Comparison of ENCODE assay signal across 8 cellular contexts in the genomic region with DNA sequence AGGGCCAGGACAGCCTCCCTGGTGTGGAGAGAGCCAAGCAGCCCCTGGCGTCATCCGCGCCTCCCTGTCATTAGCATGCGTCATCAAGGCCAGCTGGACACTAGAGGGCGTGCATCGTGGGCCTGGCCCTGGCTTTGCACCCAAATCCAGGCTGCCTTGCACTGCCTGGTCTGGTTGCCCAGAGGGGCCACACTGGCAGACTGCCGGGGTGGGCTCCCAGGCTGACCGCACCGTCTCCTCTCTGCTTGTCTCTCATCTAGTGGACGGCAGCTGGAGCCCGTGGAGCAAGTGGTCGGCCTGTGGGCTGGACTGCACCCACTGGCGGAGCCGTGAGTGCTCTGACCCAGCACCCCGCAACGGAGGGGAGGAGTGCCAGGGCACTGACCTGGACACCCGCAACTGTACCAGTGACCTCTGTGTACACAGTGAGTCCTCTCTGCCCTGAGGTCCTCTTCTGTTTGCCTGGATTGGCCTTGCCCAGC. TPM values are rescaled to one million over a fixed set of nuclear protein-coding genes. Genes with fewer than 3 reads are reported as not detected.
DNase-seq lines count a peak whose midpoint lies in the region; ATAC-seq and TF ChIP-seq lines count a peak whose summit lies in the region.

No MANE protein-coding gene starts in this region.

- H3K9me3 Mint-ChIP-seq in activated T-cell treated with anti-CD3 and anti-CD28 coated beads, Interleukin-2, amount 50 U/mL, for 72 hours, result peaks cover 0 to 6% of the 10 kb centered on the region in 2 donors

- peak; percentile 71 to 89 (median 80) for ATAC-seq in right lobe of liver
- ATAC-seq in HG03196 (IDR thresholded peaks at IDR 0.05; ENCODE audit: unreplicated experiment), result no peak
- ATAC-seq in HG03097 (IDR thresholded peaks at IDR 0.05; ENCODE audit: low FRiP score, unreplicated experiment), result no peak
- ATAC-seq in activated T-cell treated with anti-CD3 and anti-CD28 coated beads, Interleukin-2, amount 50 U/mL, for 72 hours (replicated peaks in 1 of 2), result no peak

- H3K9ac ChIP-seq in BLaER1 treated with 17β-estradiol and CSF1 and Interleukin-3, amounts not matched to agents 10 nM and 100 nM, result no peak overlapping the region

- H4K20me1 ChIP-seq in BLaER1 treated with 17β-estradiol and CSF1 and Interleukin-3, amounts not matched to agents 10 nM and 100 nM, result peaks cover 0 to 25% (median 12%) of the 10 kb centered on the region in 11 experiments; a peak in 12 of 22 replicates

- TF ChIP-seq CTCF in right lobe of liver (IDR thresholded peaks at IDR 0.05), result peak; percentile 7 to 56 (median 32)

- peak overlapping the region in 3 of 11 experiments; percentile 40 to 63 (median 61); a peak in 4 of 22 replicates for H3K27ac ChIP-seq in BLaER1 treated with 17β-estradiol and CSF1 and Interleukin-3, amounts not matched to agents 10 nM and 100 nM
- H3K27ac ChIP-seq in right lobe of liver, result no peak overlapping the region

- peak overlapping the region in 6 of 11 experiments; percentile 6 to 35 (median 23); a peak in 9 of 22 replicates for H3K4me2 ChIP-seq in BLaER1 treated with 17β-estradiol and CSF1 and Interleukin-3, amounts not matched to agents 10 nM and 100 nM

- peak overlapping the region in 3 of 10 experiments; percentile 13 to 24 (median 18); a peak in 2 of 20 replicates for H3K4me3 ChIP-seq in BLaER1 treated with 17β-estradiol and CSF1 and Interleukin-3, amounts not matched to agents 10 nM and 100 nM
- H3K4me3 ChIP-seq in right lobe of liver, result no peak overlapping the region

- WGBS in right lobe of liver (ENCODE audit: insufficient coverage, low coverage, low lambda C conversion rate, missing lambda C conversion rate), result no CpG with 5 or more reads among the region's 17 CpGs

- H3K27me3 Mint-ChIP-seq in activated T-cell treated with anti-CD3 and anti-CD28 coated beads, Interleukin-2, amount 50 U/mL, for 72 hours (ENCODE audit: low read depth), result peaks cover 31% of the 10 kb centered on the region

- peak; percentile 89 for DNase-seq in HuH-7.5 (ENCODE audit: low spot score)
- DNase-seq in cerebellar cortex (ENCODE audit: low spot score), result peak; percentile 75
- peak in 2 of 3 donors; percentile 63 to 87 for DNase-seq in right lobe of liver
- no peak for DNase-seq in activated T-cell treated with anti-CD3 and anti-CD28 coated beads, Interleukin-2, amount 50 U/mL, for 72 hours
- DNase-seq in NCI-H2227 (lab: John Stamatoyannopoulos, UW; ENCODE audit: unreplicated experiment), result no peak

- peaks cover 33 to 64% (median 56%) of the 10 kb centered on the region in 11 experiments for H3K27me3 ChIP-seq in BLaER1 treated with 17β-estradiol and CSF1 and Interleukin-3, amounts not matched to agents 10 nM and 100 nM
- no peaks in the 10 kb centered on the region for H3K27me3 ChIP-seq in right lobe of liver

- peaks cover 3 to 7% of the 10 kb centered on the region in 2 donors for H3K36me3 Mint-ChIP-seq in activated T-cell treated with anti-CD3 and anti-CD28 coated beads, Interleukin-2, amount 50 U/mL, for 72 hours (ENCODE audit: insufficient read depth in 2 of 2)

- H3K36me3 ChIP-seq in BLaER1 treated with 17β-estradiol and CSF1 and Interleukin-3, amounts not matched to agents 10 nM and 100 nM, result no peaks in the 10 kb centered on the region
- H3K36me3 ChIP-seq in right lobe of liver, result no peaks in the 10 kb centered on the region

- peaks cover 39 to 61% (median 53%) of the 10 kb centered on the region in 11 experiments for H3K9me3 ChIP-seq in BLaER1 treated with 17β-estradiol and CSF1 and Interleukin-3, amounts not matched to agents 10 nM and 100 nM (replicated peaks in 1 of 11)
- no peaks in the 10 kb centered on the region for H3K9me3 ChIP-seq in right lobe of liver

- H3K4me3 Mint-ChIP-seq in activated T-cell treated with anti-CD3 and anti-CD28 coated beads, Interleukin-2, amount 50 U/mL, for 72 hours, result no peak overlapping the region

- H3K27ac Mint-ChIP-seq in activated T-cell treated with anti-CD3 and anti-CD28 coated beads, Interleukin-2, amount 50 U/mL, for 72 hours, result no peak overlapping the region

- H3K4me1 Mint-ChIP-seq in activated T-cell treated with anti-CD3 and anti-CD28 coated beads, Interleukin-2, amount 50 U/mL, for 72 hours (ENCODE audit: low read depth), result peaks cover 5% of the 10 kb centered on the region

- peaks cover 6 to 20% (median 14%) of the 10 kb centered on the region in 10 experiments; a peak in 18 of 20 replicates for H3K4me1 ChIP-seq in BLaER1 treated with 17β-estradiol and CSF1 and Interleukin-3, amounts not matched to agents 10 nM and 100 nM
- no peaks in the 10 kb centered on the region for H3K4me1 ChIP-seq in right lobe of liver

- TF ChIP-seq POLR2A in right lobe of liver (IDR thresholded peaks at IDR 0.05), result no peak

- intact Hi-C loops in right lobe of liver (cut with DNase I), result no loop called here

RNA-seq across cellular contexts. Expression of a gene that starts 29.0 kb away (rescaled TPM):
- 10 to 100 TPM in 2 of 6 experiments, 1 to 10 TPM in 4; 2.3 to 21.1 (median 9.1) TPM for total RNA-seq in right lobe of liver
- under 1 TPM; 0.46 to 0.81 TPM for total RNA-seq in activated T-cell treated with anti-CD3 and anti-CD28 coated beads, Interleukin-2, amount 50 U/mL, for 72 hours

RNA-seq across cellular contexts. Expression of a gene that starts 59.8 kb away (rescaled TPM):
- not detected for total RNA-seq in right lobe of liver
- total RNA-seq in activated T-cell treated with anti-CD3 and anti-CD28 coated beads, Interleukin-2, amount 50 U/mL, for 72 hours, result under 1 TPM in 1 of 2 donors, not detected in 1; 0.23 TPM

Comparison
In these comparisons a context has a peak if more than half of its experiments do, and no peak if none do; other contexts are left out.
1. DNase-seq: peak in HuH-7.5 (single experiment), cerebellar cortex (single experiment) and right lobe of liver (2 of 3); none in activated T-cell treated with anti-CD3 and anti-CD28 coated beads, Interleukin-2, amount 50 U/mL, for 72 hours (0 of 2) and NCI-H2227 (single experiment).
2. ATAC-seq: peak in right lobe of liver (4 of 4); none in HG03196 (single experiment), HG03097 (single experiment) and activated T-cell treated with anti-CD3 and anti-CD28 coated beads, Interleukin-2, amount 50 U/mL, for 72 hours (0 of 2).